In the genomic region with DNA sequence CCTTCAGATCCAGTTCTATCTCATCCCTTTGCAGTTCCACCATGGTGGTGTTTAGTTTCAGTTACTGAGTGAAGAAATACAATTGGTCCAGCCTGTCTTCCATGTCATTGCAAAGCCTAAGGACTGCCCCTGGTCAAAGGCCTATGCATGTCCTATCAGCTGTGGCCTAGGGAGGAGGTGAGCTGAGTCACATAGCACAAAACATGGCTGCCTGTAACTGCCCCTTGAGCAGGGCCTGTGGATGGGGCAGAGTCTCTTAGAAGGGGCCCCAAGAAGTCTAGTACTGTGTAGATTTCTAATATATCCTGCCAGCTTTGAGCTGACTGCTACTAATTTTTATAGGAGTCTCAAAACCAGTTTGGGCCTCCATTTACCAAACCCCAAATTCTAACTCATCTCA, we compare ENCODE assay signal across 15 cellular contexts.
A peak's percentile ranks its signal among the peaks of the same experiment; 100 is the strongest.
DNase-seq lines count a peak whose midpoint lies in the region; ATAC-seq and TF ChIP-seq lines count a peak whose summit lies in the region.
"Had no signal": no experiment of that assay in that cellular context is flagged by ENCODE, and none has a peak within 500 bp of the region (broad histone marks: within the 10 kb centered on the region; RNA-seq: fewer than 3 reads in every experiment).

No MANE protein-coding gene starts in this region.

- H3K4me1 ChIP-seq in mammary epithelial cell (ENCODE audit: insufficient read depth, low read length) = no peaks in the 10 kb centered on the region
- no peaks in the 10 kb centered on the region for H3K4me1 ChIP-seq in breast epithelium
- no peaks in the 10 kb centered on the region for H3K4me1 ChIP-seq in mesenchymal stem cell (ENCODE audit: control insufficient read depth, insufficient read depth, low read depth, low read length)
- no peaks in the 10 kb centered on the region for H3K4me1 ChIP-seq in upper lobe of right lung

- BruUV-seq in mammary epithelial cell (replicated peaks; lab: Mats Ljungman, UMichigan) = no TSS peak

- H4K91ac ChIP-seq in mesenchymal stem cell (ENCODE audit: low read length) = no peak overlapping the region

- H2BK120ac ChIP-seq in mesenchymal stem cell (ENCODE audit: low read depth, low read length) = no peak overlapping the region

- no peak overlapping the region for H3K23ac ChIP-seq in mesenchymal stem cell (ENCODE audit: low read length in 2 of 2)

- CTCF ChIA-PET in mammary epithelial cell (lab: Charles Lee; ENCODE audit: low non-redundant PET) = no interaction called here

- TF ChIP-seq POLR2A in breast epithelium (IDR thresholded peaks at IDR 0.05) = no peak

- no peak overlapping the region for H3K27ac ChIP-seq in mammary epithelial cell (ENCODE audit: insufficient read depth, low read depth, low read length)
- H3K27ac ChIP-seq in breast epithelium = no peak overlapping the region
- H3K27ac ChIP-seq in mesenchymal stem cell (ENCODE audit: low read length, poor library complexity, severe bottlenecking) = no peak overlapping the region
- no peak overlapping the region for H3K27ac ChIP-seq in upper lobe of right lung
- H3K27ac ChIP-seq: BLaER1 treated with 17β-estradiol and CSF1 and Interleukin-3, amounts not matched to agents 10 nM and 100 nM had no signal

- dilution Hi-C loops in mammary epithelial cell (cut with HindIII; ENCODE audit: low sequenced_read_pairs) = no loop called here

- H4K8ac ChIP-seq in mesenchymal stem cell (ENCODE audit: low read length) = no peak overlapping the region

- no peak overlapping the region for H2BK5ac ChIP-seq in mesenchymal stem cell (ENCODE audit: low read depth, low read length, poor library complexity, severe bottlenecking)

- no peak overlapping the region for H2BK15ac ChIP-seq in mesenchymal stem cell (ENCODE audit: low read depth, poor library complexity, severe bottlenecking)

- in situ Hi-C loops in mammary epithelial cell (cut with MboI; ENCODE audit: low sequenced_read_pairs in 2 of 2) = no loop called here

- DNase-seq in mammary epithelial cell (no peak), breast epithelium (ENCODE audit: low spot score in 2 of 2) (no peak), OCI-M1 (lab: John Stamatoyannopoulos, UW) (peak; percentile 32), mesenchymal stem cell (no peak), upper lobe of right lung (no peak), cerebellar cortex (ENCODE audit: low spot score) (no peak), putamen (ENCODE audit: low spot score) (no peak)
- DNase-seq: Calu3, GF-D8, HCEC 1CT, KG1 had no signal

- no peak overlapping the region for H3K4ac ChIP-seq in mesenchymal stem cell (ENCODE audit: low read depth in 1 of 2, low read length in 2 of 2)

- H4K20me1 ChIP-seq in mammary epithelial cell (ENCODE audit: insufficient read depth, low read length) = no peaks in the 10 kb centered on the region
- H4K20me1 ChIP-seq: BLaER1 treated with 17β-estradiol and CSF1 and Interleukin-3, amounts not matched to agents 10 nM and 100 nM had no signal

- ATAC-seq in upper lobe of right lung = peak; percentile 10
- no peak for ATAC-seq in HG02870 (IDR thresholded peaks at IDR 0.05; ENCODE audit: unreplicated experiment)
- ATAC-seq: CD8-positive, alpha-beta T cell; GM23338 had no signal

- H2BK12ac ChIP-seq in mesenchymal stem cell (ENCODE audit: low read length in 2 of 2) = no peak overlapping the region

- intact Hi-C loops in mammary epithelial cell (cut with micrococcal nuclease) = no loop called here
- intact Hi-C loops in breast epithelium (cut with DNase I; ENCODE audit: low total_unique reads) = no loop called here
- intact Hi-C loops in upper lobe of right lung (cut with DNase I) = no loop called here

- H2AK5ac ChIP-seq in mesenchymal stem cell (ENCODE audit: low read length, severe bottlenecking) = no peak overlapping the region

- H3K9ac ChIP-seq in mammary epithelial cell (ENCODE audit: insufficient read depth, low read length) (no peak overlapping the region), mesenchymal stem cell (ENCODE audit: low read length) (no peak overlapping the region)
- H3K9ac ChIP-seq: BLaER1 treated with 17β-estradiol and CSF1 and Interleukin-3, amounts not matched to agents 10 nM and 100 nM had no signal

- H3K36me3 ChIP-seq in mammary epithelial cell (ENCODE audit: insufficient read depth, low read length) = no peaks in the 10 kb centered on the region
- H3K36me3 ChIP-seq in breast epithelium = no peaks in the 10 kb centered on the region
- H3K36me3 ChIP-seq in mesenchymal stem cell (ENCODE audit: control insufficient read depth in 1 of 2, insufficient read depth in 2 of 2, low read depth in 1 of 2, low read length in 2 of 2) = no peaks in the 10 kb centered on the region
- H3K36me3 ChIP-seq in upper lobe of right lung = no peaks in the 10 kb centered on the region
- H3K36me3 ChIP-seq: BLaER1 treated with 17β-estradiol and CSF1 and Interleukin-3, amounts not matched to agents 10 nM and 100 nM had no signal

- no peak overlapping the region for H3K14ac ChIP-seq in mesenchymal stem cell (ENCODE audit: low read length in 2 of 2)

- H3K27me3 ChIP-seq in mammary epithelial cell (ENCODE audit: insufficient read depth, low read length) (no peaks in the 10 kb centered on the region), breast epithelium (no peaks in the 10 kb centered on the region), mesenchymal stem cell (ENCODE audit: control insufficient read depth in 1 of 2, insufficient read depth in 1 of 2, low read length in 2 of 2) (no peaks in the 10 kb centered on the region), upper lobe of right lung (no peaks in the 10 kb centered on the region)
- H3K27me3 ChIP-seq: BLaER1 treated with 17β-estradiol and CSF1 and Interleukin-3, amounts not matched to agents 10 nM and 100 nM had no signal

- H3K18ac ChIP-seq in mesenchymal stem cell (ENCODE audit: low read depth in 1 of 2, low read length in 2 of 2) = no peak overlapping the region

- H3K79me1 ChIP-seq in mesenchymal stem cell (replicated peaks; ENCODE audit: low read length, poor library complexity, severe bottlenecking) = no peaks in the 10 kb centered on the region

- H2AFZ ChIP-seq in mammary epithelial cell (ENCODE audit: low read depth, low read length) (peak overlapping the region; percentile 63), mesenchymal stem cell (ENCODE audit: low read depth, low read length) (peak overlapping the region; percentile 11)
- H2AFZ ChIP-seq: GM23338 had no signal

- no peaks in the 10 kb centered on the region for H3K9me3 ChIP-seq in mammary epithelial cell (replicated peaks; ENCODE audit: insufficient read depth, low read length)
- H3K9me3 ChIP-seq in breast epithelium = no peaks in the 10 kb centered on the region
- no peaks in the 10 kb centered on the region for H3K9me3 ChIP-seq in mesenchymal stem cell (ENCODE audit: control insufficient read depth, low read length)
- H3K9me3 ChIP-seq in upper lobe of right lung = no peaks in the 10 kb centered on the region

- H3K4me2 ChIP-seq in mammary epithelial cell (ENCODE audit: insufficient read depth, low read depth, low read length) (no peak overlapping the region), mesenchymal stem cell (ENCODE audit: low read length, poor library complexity, severe bottlenecking) (no peak overlapping the region)
- H3K4me2 ChIP-seq: GM23338 had no signal

- H3K4me3 ChIP-seq in mammary epithelial cell (replicated peaks in 1 of 3; ENCODE audit: insufficient read depth in 1 of 3, low read depth in 2 of 3, low read length in 3 of 3) (no peak overlapping the region), breast epithelium (no peak overlapping the region), mesenchymal stem cell (ENCODE audit: insufficient read depth in 1 of 2, low read depth in 1 of 2, low read length in 2 of 2) (no peak overlapping the region), upper lobe of right lung (no peak overlapping the region)
- H3K4me3 ChIP-seq: BLaER1 treated with 17β-estradiol and CSF1 and Interleukin-3, amounts not matched to agents 10 nM and 100 nM; GM23338 had no signal

- no peaks in the 10 kb centered on the region for H3K79me2 ChIP-seq in mammary epithelial cell (ENCODE audit: insufficient read depth, low read length)

- TF ChIP-seq CTCF in mammary epithelial cell (conservative IDR thresholded peaks at IDR 0.05 in 1 of 2, IDR thresholded peaks at IDR 0.05 in 1 of 2; ENCODE audit: extremely low read depth in 1 of 2, insufficient read depth in 1 of 2, low read depth in 1 of 2, low read length in 2 of 2) (no peak), breast epithelium (IDR thresholded peaks at IDR 0.05) (no peak), upper lobe of right lung (IDR thresholded peaks at IDR 0.05) (no peak)
